28 cellular contexts compared by ENCODE assay signal in genomic region chr11:45932217-45932616, GRCh38. TPM values are rescaled to one million over a fixed set of nuclear protein-coding genes. Genes with fewer than 3 reads are reported as not detected.
DNase-seq lines count a peak whose midpoint lies in the region; ATAC-seq and TF ChIP-seq lines count a peak whose summit lies in the region.
"Had no signal": no experiment of that assay in that cellular context is flagged by ENCODE, and none has a peak within 500 bp of the region (broad histone marks: within the 10 kb centered on the region; RNA-seq: fewer than 3 reads in every experiment).

No MANE protein-coding gene starts in this region.

- no peak for TF ChIP-seq EP300 in upper lobe of left lung (IDR thresholded peaks at IDR 0.05)

- H3K36me3 ChIP-seq in breast epithelium (no peaks in the 10 kb centered on the region), vagina (peaks cover 0 to 33% of the 10 kb centered on the region in 2 donors), upper lobe of left lung (peaks cover 31 to 66% (median 44%) of the 10 kb centered on the region in 4 donors)

- H3K36me3 Mint-ChIP-seq in MCF 10A (ENCODE audit: insufficient read depth, unreplicated experiment) (peaks cover 65% of the 10 kb centered on the region), mesothelial cell of epicardium (peaks cover 22% of the 10 kb centered on the region)
- H3K36me3 Mint-ChIP-seq in activated T-helper 17 cell treated with anti-CD3 and anti-CD28 coated beads, Interleukin-2, amount 50 U/mL, for 72 hours (ENCODE audit: low read depth) = peaks cover 52% of the 10 kb centered on the region

- H3K4me3 Mint-ChIP-seq in MCF 10A (ENCODE audit: unreplicated experiment) (no peak overlapping the region), mesothelial cell of epicardium (no peak overlapping the region)
- no peak overlapping the region for H3K4me3 Mint-ChIP-seq in activated T-helper 17 cell treated with anti-CD3 and anti-CD28 coated beads, Interleukin-2, amount 50 U/mL, for 72 hours
- H3K4me3 Mint-ChIP-seq: activated CD8-positive, alpha-beta T cell treated with anti-CD3 and anti-CD28 coated beads, Interleukin-2, amount 10 ng/mL, durations not matched to agents 7 days and 5 days; activated T-cell treated with anti-CD3 and anti-CD28 coated beads, Interleukin-2, amount 50 U/mL, for 24 hours; neural crest cell had no signal

- peak overlapping the region; percentile 77 to 88 for H3K27ac ChIP-seq in breast epithelium
- H3K27ac ChIP-seq in vagina = peak overlapping the region; percentile 45
- no peak overlapping the region for H3K27ac ChIP-seq in upper lobe of left lung
- H3K27ac ChIP-seq: heart right ventricle, SK-N-MC, tibial nerve had no signal

- no TSS peak for BruUV-seq in MCF 10A (replicated peaks; lab: Mats Ljungman, UMichigan)

- TF ChIP-seq POLR2A in breast epithelium (IDR thresholded peaks at IDR 0.05) = no peak
- no peak for TF ChIP-seq POLR2A in vagina (IDR thresholded peaks at IDR 0.05)
- TF ChIP-seq POLR2A in upper lobe of left lung (IDR thresholded peaks at IDR 0.05) = no peak

- ATAC-seq in activated T-helper 17 cell treated with anti-CD3 and anti-CD28 coated beads, Interleukin-2, amount 50 U/mL, for 72 hours (replicated peaks) = no peak
- ATAC-seq in upper lobe of left lung (ENCODE audit: low FRiP score in 2 of 2) = no peak
- no peak for ATAC-seq in sciatic nerve
- ATAC-seq: activated CD8-positive, alpha-beta T cell treated with anti-CD3 and anti-CD28 coated beads, Interleukin-2, amount 10 ng/mL, durations not matched to agents 7 days and 5 days; heart right ventricle; left lung; mucosa of descending colon had no signal

- DNase-seq in breast epithelium (ENCODE audit: low spot score in 2 of 2) = no peak
- no peak for DNase-seq in MCF 10A (ENCODE audit: unreplicated experiment)
- DNase-seq in mesothelial cell of epicardium (ENCODE audit: low spot score in 2 of 2, unreplicated experiment in 2 of 2) = no peak
- peak in 1 of 2 donors; percentile 86 for DNase-seq in vagina (ENCODE audit: extremely low spot score in 2 of 2)
- no peak for DNase-seq in upper lobe of left lung
- DNase-seq in NCI-H446 treated with DMSO at 0.1 percent for 48 hours (lab: John Stamatoyannopoulos, UW) = no peak
- no peak for DNase-seq in sciatic nerve (ENCODE audit: low spot score)
- DNase-seq: activated CD8-positive, alpha-beta T cell treated with anti-CD3 and anti-CD28 coated beads, Interleukin-2, amount 10 ng/mL, durations not matched to agents 7 days and 5 days; activated naive CD4-positive, alpha-beta T cell; activated T-cell treated with anti-CD3 and anti-CD28 coated beads, Interleukin-2, amount 50 U/mL, for 24 hours; dermis blood vessel endothelial cell; heart right ventricle; left lung; mucosa of descending colon; NCI-H1092; NCI-H187 treated with DMSO at 0.1 percent for 48 hours; NCI-H226; stimulated activated naive CD4-positive, alpha-beta T cell had no signal

- H3K4me1 Mint-ChIP-seq in MCF 10A (ENCODE audit: insufficient read depth, unreplicated experiment) (peaks cover 23% of the 10 kb centered on the region), mesothelial cell of epicardium (peaks cover 4% of the 10 kb centered on the region)
- peaks cover 19% of the 10 kb centered on the region for H3K4me1 Mint-ChIP-seq in activated T-helper 17 cell treated with anti-CD3 and anti-CD28 coated beads, Interleukin-2, amount 50 U/mL, for 72 hours
- H3K4me1 Mint-ChIP-seq: neural crest cell had no signal

- H3K27ac Mint-ChIP-seq in MCF 10A (ENCODE audit: low read depth, unreplicated experiment) (no peak overlapping the region), mesothelial cell of epicardium (peak overlapping the region; percentile 47)
- H3K27ac Mint-ChIP-seq in activated T-helper 17 cell treated with anti-CD3 and anti-CD28 coated beads, Interleukin-2, amount 50 U/mL, for 72 hours = peak overlapping the region; percentile 28

- TF ChIP-seq CTCF in breast epithelium (IDR thresholded peaks at IDR 0.05) = no peak
- no peak for TF ChIP-seq CTCF in MCF 10A (IDR thresholded peaks at IDR 0.05; ENCODE audit: unreplicated experiment)
- no peak for TF ChIP-seq CTCF in mesothelial cell of epicardium (IDR thresholded peaks at IDR 0.05; ENCODE audit: unreplicated experiment)
- no peak for TF ChIP-seq CTCF in vagina (IDR thresholded peaks at IDR 0.05)
- TF ChIP-seq CTCF in upper lobe of left lung (IDR thresholded peaks at IDR 0.05) = no peak

- H3K9me3 Mint-ChIP-seq in MCF 10A (ENCODE audit: unreplicated experiment) (no peaks in the 10 kb centered on the region), mesothelial cell of epicardium (no peaks in the 10 kb centered on the region)
- H3K9me3 Mint-ChIP-seq in activated T-helper 17 cell treated with anti-CD3 and anti-CD28 coated beads, Interleukin-2, amount 50 U/mL, for 72 hours = no peaks in the 10 kb centered on the region
- H3K9me3 Mint-ChIP-seq: activated T-cell treated with anti-CD3 and anti-CD28 coated beads, Interleukin-2, amount 50 U/mL, for 24 hours; neural crest cell had no signal

- H3K4me3 ChIP-seq in breast epithelium (peak overlapping the region in 1 of 3 donors; percentile 21), vagina (peak overlapping the region in 1 of 2 donors; percentile 11), upper lobe of left lung (no peak overlapping the region)
- H3K4me3 ChIP-seq: cardiac muscle cell, heart right ventricle, left lung, mucosa of descending colon, SK-N-MC, tibial nerve had no signal

- POLR2A ChIA-PET in MCF 10A (lab: Yijun Ruan, JAX) = interaction anchor here (0.7 to 1.4 kb wide), 3 partner anchors 10 to 39 kb away, joined by 3 to 4 read pairs (median 3); no protein-coding TSS in a partner anchor

- CTCF ChIA-PET in MCF 10A (lab: Yijun Ruan, JAX) = interaction anchor here (1.0 to 1.5 kb wide), 2 partner anchors 33 kb away, joined by 3 to 4 read pairs; no protein-coding TSS in a partner anchor

- no peaks in the 10 kb centered on the region for H3K27me3 ChIP-seq in breast epithelium
- H3K27me3 ChIP-seq in vagina = no peaks in the 10 kb centered on the region
- H3K27me3 ChIP-seq in upper lobe of left lung = no peaks in the 10 kb centered on the region
- H3K27me3 ChIP-seq: cardiac muscle cell, heart right ventricle, left lung, tibial nerve had no signal

- intact Hi-C loops in breast epithelium (cut with DNase I; ENCODE audit: low total_unique reads) = no loop called here
- intact Hi-C loops in MCF 10A (cut with micrococcal nuclease) = no loop called here
- intact Hi-C loops in vagina (cut with DNase I) = no loop called here
- intact Hi-C loops in sciatic nerve (cut with DNase I) = no loop called here

- H3K4me1 ChIP-seq in breast epithelium = peaks cover 0 to 15% of the 10 kb centered on the region in 2 donors
- H3K4me1 ChIP-seq in vagina = peaks cover 32% of the 10 kb centered on the region
- H3K4me1 ChIP-seq in upper lobe of left lung = peaks cover 0 to 15% (median 8%) of the 10 kb centered on the region in 4 donors

- WGBS in upper lobe of left lung, 2 donors = 88 to 89% methylated on average over 8 of the region's 8 CpGs

- no peaks in the 10 kb centered on the region for H3K27me3 Mint-ChIP-seq in MCF 10A (ENCODE audit: insufficient read depth, unreplicated experiment)
- no peaks in the 10 kb centered on the region for H3K27me3 Mint-ChIP-seq in activated T-helper 17 cell treated with anti-CD3 and anti-CD28 coated beads, Interleukin-2, amount 50 U/mL, for 72 hours
- no peaks in the 10 kb centered on the region for H3K27me3 Mint-ChIP-seq in mesothelial cell of epicardium (ENCODE audit: low read depth)
- H3K27me3 Mint-ChIP-seq: activated T-cell treated with anti-CD3 and anti-CD28 coated beads, Interleukin-2, amount 50 U/mL, for 24 hours had no signal

- H3K9me3 ChIP-seq in breast epithelium (no peaks in the 10 kb centered on the region), vagina (no peaks in the 10 kb centered on the region), upper lobe of left lung (no peaks in the 10 kb centered on the region)
- H3K9me3 ChIP-seq: heart right ventricle, left lung, mucosa of descending colon, tibial nerve had no signal

RNA-seq across cellular contexts. Expression of gene LARGE2, which starts 9.8 kb away (rescaled TPM):
- 1 to 10 TPM in 2 of 3 donors, not detected in 1; 5.9 to 6.3 TPM for total RNA-seq in breast epithelium
- total RNA-seq in MCF 10A (2022) = 0.52 and 0.91 TPM in 2 replicates
- total RNA-seq in activated T-helper 17 cell treated with anti-CD3 and anti-CD28 coated beads, Interleukin-2, amount 50 U/mL, for 72 hours = 1 to 10 TPM in 1 of 2 donors, under 1 TPM in 1; 0.80 to 1.8 TPM
- 5.0 to 6.0 TPM (median 5.2 TPM) in 3 replicates for total RNA-seq in mesothelial cell of epicardium
- 6.6 TPM for total RNA-seq in vagina
- 10 to 100 TPM in 1 of 6 donors, 1 to 10 TPM in 5; 4.3 to 10.6 (median 7.1) TPM for total RNA-seq in upper lobe of left lung
- 1.4 TPM for total RNA-seq in sciatic nerve
- total RNA-seq: A172, dermis blood vessel endothelial cell, fibroblast of villous mesenchyme, LHCN-M2, neural crest cell, posterior vena cava, tibial nerve had no signal

RNA-seq across cellular contexts. Expression of gene PEX16, which starts 14.5 kb away (rescaled TPM):
- total RNA-seq in breast epithelium (10 to 100 TPM; 22.1 to 32.8 (median 25.6) TPM), MCF 10A (2022) (28.1 and 30.2 TPM in 2 replicates), mesothelial cell of epicardium (19.8 to 23.1 TPM (median 20.7 TPM) in 3 replicates), vagina (35.8 TPM), upper lobe of left lung (10 to 100 TPM; 22.9 to 43.0 (median 32.6) TPM), sciatic nerve (19.0 TPM)
- 10 to 100 TPM; 27.9 to 45.4 TPM for total RNA-seq in activated T-helper 17 cell treated with anti-CD3 and anti-CD28 coated beads, Interleukin-2, amount 50 U/mL, for 72 hours

RNA-seq across cellular contexts. Expression of gene FREY1, which starts 25.1 kb away (rescaled TPM):
- total RNA-seq in breast epithelium = 1 to 10 TPM in 1 of 3 donors, under 1 TPM in 2; 0.48 to 3.2 (median 0.98) TPM
- 1.0 and 1.3 TPM in 2 replicates for total RNA-seq in MCF 10A (2022)
- total RNA-seq in activated T-helper 17 cell treated with anti-CD3 and anti-CD28 coated beads, Interleukin-2, amount 50 U/mL, for 72 hours = 1 to 10 TPM; 1.8 to 2.7 TPM
- 2.3 to 3.9 TPM (median 3.4 TPM) in 3 replicates for total RNA-seq in mesothelial cell of epicardium
- total RNA-seq in vagina = not detected
- 1 to 10 TPM in 3 of 6 donors, under 1 TPM in 1, not detected in 2; 0.60 to 3.2 (median 1.7) TPM for total RNA-seq in upper lobe of left lung
- not detected for total RNA-seq in sciatic nerve
- total RNA-seq: RPMI7951 had no signal

RNA-seq across cellular contexts. Expression of gene MAPK8IP1, which starts 46.8 kb away (rescaled TPM):
- total RNA-seq in breast epithelium = 1 to 10 TPM; 5.4 to 7.2 (median 5.9) TPM
- 1.8 and 2.2 TPM in 2 replicates for total RNA-seq in MCF 10A (2022)
- total RNA-seq in activated T-helper 17 cell treated with anti-CD3 and anti-CD28 coated beads, Interleukin-2, amount 50 U/mL, for 72 hours = under 1 TPM; 0.65 to 0.93 TPM
- 11.5 to 13.8 TPM (median 12.7 TPM) in 3 replicates for total RNA-seq in mesothelial cell of epicardium
- total RNA-seq in vagina = 7.1 TPM
- 10 to 100 TPM in 1 of 6 donors, 1 to 10 TPM in 5; 2.1 to 16.0 (median 8.7) TPM for total RNA-seq in upper lobe of left lung
- 285 TPM for total RNA-seq in sciatic nerve

Comparison
In these comparisons a context has a peak if more than half of its experiments do, and no peak if none do; other contexts are left out.
1. H3K27ac ChIP-seq: peak in breast epithelium (2 of 2) and vagina (single experiment); none in upper lobe of left lung (0 of 4).